In genomic region chr5:52799983-52800393, GRCh38 we compare ENCODE assay signal across 8 cellular contexts. TPM values are rescaled to one million over a fixed set of nuclear protein-coding genes. Genes with fewer than 3 reads are reported as not detected.
DNase-seq lines count a peak whose midpoint lies in the region; ATAC-seq and TF ChIP-seq lines count a peak whose summit lies in the region.

No MANE protein-coding gene starts in this region.

- H2AFZ ChIP-seq in DND-41 (ENCODE audit: low read depth, low read length) (peak overlapping the region; percentile 74), KMS-11 (ENCODE audit: low read depth) (peak overlapping the region; percentile 96)

- H3K27me3 ChIP-seq in DND-41 (ENCODE audit: insufficient read depth, low read length, poor library complexity) (no peaks in the 10 kb centered on the region), KMS-11 (ENCODE audit: insufficient read depth, low read depth) (no peaks in the 10 kb centered on the region), muscle layer of duodenum (ENCODE audit: low read depth, low read length) (no peaks in the 10 kb centered on the region)

- H3K9me3 ChIP-seq in DND-41 (ENCODE audit: insufficient read depth, low read length, severe bottlenecking): no peaks in the 10 kb centered on the region
- H3K9me3 ChIP-seq in muscle layer of duodenum (ENCODE audit: control insufficient read depth in 1 of 2, low read length in 2 of 2): no peaks in the 10 kb centered on the region

- peaks cover 26% of the 10 kb centered on the region for H4K20me1 ChIP-seq in DND-41 (ENCODE audit: insufficient read depth, low read length)
- peaks cover 21% of the 10 kb centered on the region for H4K20me1 ChIP-seq in KMS-11 (ENCODE audit: insufficient read depth)

- TF ChIP-seq CTCF in DND-41 (IDR thresholded peaks at IDR 0.05; ENCODE audit: borderline replicate concordance, extremely low read depth, low read length, poor library complexity, severe bottlenecking) (no peak), KMS-11 (conservative IDR thresholded peaks at IDR 0.05; ENCODE audit: low read depth, low read length) (no peak)

- H3K27ac ChIP-seq in DND-41 (ENCODE audit: low read length): peak overlapping the region; percentile 90
- peak overlapping the region; percentile 95 for H3K27ac ChIP-seq in KMS-11
- H3K27ac ChIP-seq in muscle layer of duodenum (ENCODE audit: low read length): peak overlapping the region; percentile 88

- peak overlapping the region; percentile 86 for H3K4me2 ChIP-seq in DND-41 (ENCODE audit: insufficient read depth, low read length)
- peak overlapping the region; percentile 81 for H3K4me2 ChIP-seq in KMS-11

- H3K36me3 ChIP-seq in DND-41 (ENCODE audit: insufficient read depth, low read length) (peaks cover 50% of the 10 kb centered on the region), KMS-11 (ENCODE audit: insufficient read depth) (peaks cover 14% of the 10 kb centered on the region), muscle layer of duodenum (ENCODE audit: control insufficient read depth in 1 of 2, insufficient read depth in 2 of 2, low read length in 2 of 2) (peaks cover 9 to 11% of the 10 kb centered on the region in 2 donors)

- H3K79me2 ChIP-seq in DND-41 (ENCODE audit: insufficient read depth, low read length): peaks cover 99% of the 10 kb centered on the region
- peaks cover 47% of the 10 kb centered on the region for H3K79me2 ChIP-seq in KMS-11 (ENCODE audit: insufficient read depth, low read depth)

- H3K9ac ChIP-seq in DND-41 (ENCODE audit: low read depth, low read length) (peak overlapping the region; percentile 73), KMS-11 (peak overlapping the region; percentile 96)

- H3K4me1 ChIP-seq in DND-41 (ENCODE audit: insufficient read depth, low read length) (peaks cover 81% of the 10 kb centered on the region), KMS-11 (ENCODE audit: low read depth, poor library complexity, severe bottlenecking) (peaks cover 33% of the 10 kb centered on the region), muscle layer of duodenum (ENCODE audit: control insufficient read depth in 1 of 2, insufficient read depth in 2 of 2, low read length in 2 of 2) (peaks cover 29 to 48% of the 10 kb centered on the region in 2 donors)

- DNase-seq in DND-41: peak; percentile 95
- peak; percentile 97 for DNase-seq in activated T-cell treated with anti-CD3 and anti-CD28 coated beads, Interleukin-2, amount 50 U/mL, for 48 hours
- peak; percentile 92 for DNase-seq in stimulated activated CD8-positive, alpha-beta memory T cell treated with anti-CD3 and anti-CD28 coated beads, Interleukin-7, amount 100 ng/mL, for 24 hours (ENCODE audit: low read depth)

- ATAC-seq in DND-41 (ENCODE audit: insufficient read depth, low read depth) (peak; percentile 83), GM21825 (IDR thresholded peaks at IDR 0.05; ENCODE audit: unreplicated experiment) (peak; percentile 87), esophagus mucosa (peak; percentile 93)

- peak overlapping the region; percentile 63 to 90 for H3K4me3 ChIP-seq in DND-41 (ENCODE audit: low read depth in 1 of 2, low read length in 2 of 2)
- no peak overlapping the region for H3K4me3 ChIP-seq in KMS-11 (IDR thresholded peaks at IDR 0.05; ENCODE audit: insufficient read depth, low read depth, low read length)
- peak overlapping the region; percentile 85 to 87 for H3K4me3 ChIP-seq in muscle layer of duodenum (ENCODE audit: low read depth in 1 of 2, low read length in 2 of 2)

TF ChIP-seq in PFSK-1, 5 proteins besides CTCF, POLR2A, EP300 and RAD21:
- peak; percentile 93 for TF ChIP-seq TAF1 (IDR thresholded peaks at IDR 0.05; ENCODE audit: borderline replicate concordance, insufficient read depth, low read length)
- peak; percentile 61 for TF ChIP-seq FOXP2 (optimal IDR thresholded peaks at IDR 0.05; ENCODE audit: borderline replicate concordance, extremely low read depth, extremely low read length, insufficient read depth)
- TF ChIP-seq, protein P1, sequence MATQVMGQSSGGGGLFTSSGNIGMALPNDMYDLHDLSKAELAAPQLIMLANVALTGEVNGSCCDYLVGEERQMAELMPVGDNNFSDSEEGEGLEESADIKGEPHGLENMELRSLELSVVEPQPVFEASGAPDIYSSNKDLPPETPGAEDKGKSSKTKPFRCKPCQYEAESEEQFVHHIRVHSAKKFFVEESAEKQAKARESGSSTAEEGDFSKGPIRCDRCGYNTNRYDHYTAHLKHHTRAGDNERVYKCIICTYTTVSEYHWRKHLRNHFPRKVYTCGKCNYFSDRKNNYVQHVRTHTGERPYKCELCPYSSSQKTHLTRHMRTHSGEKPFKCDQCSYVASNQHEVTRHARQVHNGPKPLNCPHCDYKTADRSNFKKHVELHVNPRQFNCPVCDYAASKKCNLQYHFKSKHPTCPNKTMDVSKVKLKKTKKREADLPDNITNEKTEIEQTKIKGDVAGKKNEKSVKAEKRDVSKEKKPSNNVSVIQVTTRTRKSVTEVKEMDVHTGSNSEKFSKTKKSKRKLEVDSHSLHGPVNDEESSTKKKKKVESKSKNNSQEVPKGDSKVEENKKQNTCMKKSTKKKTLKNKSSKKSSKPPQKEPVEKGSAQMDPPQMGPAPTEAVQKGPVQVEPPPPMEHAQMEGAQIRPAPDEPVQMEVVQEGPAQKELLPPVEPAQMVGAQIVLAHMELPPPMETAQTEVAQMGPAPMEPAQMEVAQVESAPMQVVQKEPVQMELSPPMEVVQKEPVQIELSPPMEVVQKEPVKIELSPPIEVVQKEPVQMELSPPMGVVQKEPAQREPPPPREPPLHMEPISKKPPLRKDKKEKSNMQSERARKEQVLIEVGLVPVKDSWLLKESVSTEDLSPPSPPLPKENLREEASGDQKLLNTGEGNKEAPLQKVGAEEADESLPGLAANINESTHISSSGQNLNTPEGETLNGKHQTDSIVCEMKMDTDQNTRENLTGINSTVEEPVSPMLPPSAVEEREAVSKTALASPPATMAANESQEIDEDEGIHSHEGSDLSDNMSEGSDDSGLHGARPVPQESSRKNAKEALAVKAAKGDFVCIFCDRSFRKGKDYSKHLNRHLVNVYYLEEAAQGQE (IDR thresholded peaks at IDR 0.05; ENCODE audit: insufficient read depth in 1 of 2, low read depth in 2 of 2, low read length in 2 of 2): 0 out of 4 replicates have a peak, but pooled peaks of 1 of the 2 experiments have one; percentile 7
- TF ChIP-seq POLR2AphosphoS5 (IDR thresholded peaks at IDR 0.05; ENCODE audit: low read depth, low read length): no peak; the same call in none of the 2 replicates
- TF ChIP-seq SIN3A (IDR thresholded peaks at IDR 0.05; ENCODE audit: borderline replicate concordance, insufficient read depth, low read length): peak; percentile 88

RNA-seq across cellular contexts. Expression of gene ITGA1, which starts 12.3 kb away (rescaled TPM):
- 0.03 TPM for polyA plus RNA-seq in PFSK-1 (2012; ENCODE audit: insufficient read length, low read depth)
- total RNA-seq in esophagus mucosa: 5.1 TPM

RNA-seq across cellular contexts. Expression of gene PELO, which starts 12.3 kb away (rescaled TPM):
- polyA plus RNA-seq in PFSK-1 (2012; ENCODE audit: insufficient read length, low read depth): 17.3 TPM
- 7.6 TPM for total RNA-seq in esophagus mucosa
